Comparison of ENCODE assay signal across 21 cellular contexts in genomic region chr11:117505285-117505970, GRCh38.
"Had no signal": no experiment of that assay in that cellular context is flagged by ENCODE, and none has a peak within 500 bp of the region (broad histone marks: within the 10 kb centered on the region; RNA-seq: fewer than 3 reads in every experiment).

No MANE protein-coding gene starts in this region.

- H3K9me3 ChIP-seq: esophagus muscularis mucosa, lower lobe of right lung, ovary, psoas muscle, thyroid gland had no signal

- H3K4me3 ChIP-seq: coronary artery, esophagus muscularis mucosa, lower lobe of right lung, ovary, psoas muscle, thyroid gland had no signal

- H3K27me3 ChIP-seq: ovary, thyroid gland had no signal

- H3K4me1 ChIP-seq: esophagus muscularis mucosa, lower lobe of right lung, psoas muscle, thyroid gland had no signal

- DNase-seq: dermis blood vessel endothelial cell; effector memory CD4-positive, alpha-beta T cell; foreskin melanocyte; hypothalamus; left ventricle myocardium superior; lower lobe of right lung; naive thymus-derived CD8-positive, alpha-beta T cell; nephron progenitor cell; occipital lobe; ovary; psoas muscle; right cardiac atrium; small intestine; stimulated activated CD4-positive, alpha-beta T cell treated with anti-CD3 and anti-CD28 coated beads, Interleukin-15, amount 100 ng/mL, for 24 hours; stimulated activated CD4-positive, alpha-beta T cell treated with anti-CD3 and anti-CD28 coated beads, Interleukin-4, amount 100 ng/mL, for 1 hour; stimulated activated CD8-positive, alpha-beta memory T cell treated with anti-CD3 and anti-CD28 coated beads, Interleukin-4, amount 100 ng/mL, for 48 hours; stimulated activated naive CD4-positive, alpha-beta T cell; stimulated activated naive CD8-positive, alpha-beta T cell treated with anti-CD3 and anti-CD28 coated beads, Interleukin-15, amount 100 ng/mL, for 72 hours; thyroid gland had no signal

- H3K27ac ChIP-seq: coronary artery, esophagus muscularis mucosa, lower lobe of right lung, ovary, psoas muscle, thyroid gland had no signal

- H3K36me3 ChIP-seq: lower lobe of right lung, ovary, thyroid gland had no signal

- ATAC-seq: left ventricle myocardium superior; lower lobe of right lung; naive thymus-derived CD8-positive, alpha-beta T cell; psoas muscle; right cardiac atrium; stimulated activated naive CD8-positive, alpha-beta T cell treated with anti-CD3 and anti-CD28 coated beads, Interleukin-15, amount 100 ng/mL, for 72 hours had no signal
